ENCODE assay signal across 14 cellular contexts in the genomic region with DNA sequence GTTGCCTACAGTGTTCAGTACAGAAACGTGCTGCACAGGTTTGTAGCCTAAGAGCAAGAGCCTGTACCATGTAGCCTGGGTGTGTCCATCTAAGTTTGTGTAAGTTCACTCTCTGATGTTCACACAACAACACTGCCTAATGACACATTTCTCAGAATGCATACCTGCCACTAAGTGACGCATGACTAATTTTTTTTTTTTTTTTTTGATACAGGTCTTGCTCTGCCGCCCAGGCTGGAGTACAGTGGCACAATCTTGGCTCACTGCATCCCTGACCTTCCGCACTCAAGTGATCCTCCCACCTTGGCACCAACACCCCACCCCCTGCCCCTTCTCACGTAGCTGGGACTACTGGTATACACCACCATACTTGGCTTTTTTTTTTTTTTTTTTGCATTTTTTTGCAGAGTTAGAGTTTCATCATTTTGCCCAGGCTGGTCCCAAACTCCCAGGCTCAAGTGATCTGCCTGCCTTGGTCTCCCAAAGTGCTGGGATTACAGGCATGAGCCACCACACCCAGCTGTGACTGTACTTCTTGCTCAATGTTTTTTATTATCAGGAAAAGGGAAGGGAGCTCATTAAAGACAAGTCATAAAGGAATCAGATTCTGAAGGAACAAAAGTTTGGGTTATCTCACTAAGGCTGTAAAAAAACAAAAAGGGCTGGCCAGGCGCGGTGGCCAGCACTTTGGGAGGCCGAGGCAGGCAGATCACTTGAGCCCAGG. TPM values are rescaled to one million over a fixed set of nuclear protein-coding genes. Genes with fewer than 3 reads are reported as not detected.
DNase-seq lines count a peak whose midpoint lies in the region; TF ChIP-seq lines count a peak whose summit lies in the region.
"Had no signal": no experiment of that assay in that cellular context is flagged by ENCODE, and none has a peak within 500 bp of the region (broad histone marks: within the 10 kb centered on the region; RNA-seq: fewer than 3 reads in every experiment).

No MANE protein-coding gene starts in this region.

- no peak overlapping the region for H2BK120ac ChIP-seq in neuronal stem cell (ENCODE audit: low read depth, low read length)

- no peaks in the 10 kb centered on the region for H3K9me3 ChIP-seq in colonic mucosa
- no peaks in the 10 kb centered on the region for H3K9me3 ChIP-seq in thymus (ENCODE audit: control insufficient read depth)
- no peaks in the 10 kb centered on the region for H3K9me3 ChIP-seq in neuronal stem cell (replicated peaks in 1 of 2; ENCODE audit: control insufficient read depth in 2 of 2, insufficient read depth in 1 of 2, low read depth in 1 of 2, low read length in 2 of 2)

- DNase-seq in HK-2 (ENCODE audit: unreplicated experiment) (peak; percentile 72), colonic mucosa (peak; percentile 61), kidney tubule cell (ENCODE audit: low spot score) (peak; percentile 92), hepatic stellate cell (ENCODE audit: low spot score) (no peak), mesothelial cell of epicardium (ENCODE audit: low spot score in 2 of 2, unreplicated experiment in 2 of 2) (no peak), C1 segment of cervical spinal cord (lab: John Stamatoyannopoulos, UW) (no peak), neuronal stem cell (ENCODE audit: low spot score) (no peak)
- DNase-seq: activated CD8-positive, alpha-beta memory T cell treated with anti-CD3 and anti-CD28 coated beads, Interleukin-2, amount 10 ng/mL, durations not matched to agents 7 days and 5 days; NCI-H1436; SJCRH30; stimulated activated CD4-positive, alpha-beta T cell treated with anti-CD3 and anti-CD28 coated beads, Interleukin-2, amount 100 ng/mL, for 24 hours had no signal

- H3K4me1 ChIP-seq in colonic mucosa (peaks cover 14% of the 10 kb centered on the region), thymus (ENCODE audit: control insufficient read depth, insufficient read depth, low read length) (no peaks in the 10 kb centered on the region), neuronal stem cell (ENCODE audit: control insufficient read depth in 2 of 2, insufficient read depth in 1 of 2, low read depth in 1 of 2, low read length in 2 of 2) (peaks cover 6 to 12% of the 10 kb centered on the region in 2 donors)
- H3K4me1 ChIP-seq: SJCRH30 had no signal

- intact Hi-C loops in colonic mucosa (cut with DNase I) = no loop called here

- WGBS in thymus = 85% methylated on average over 8 of the region's 8 CpGs
- no CpG with 5 or more reads among the region's 8 CpGs for WGBS in neuronal stem cell (ENCODE audit: extremely low coverage in 2 of 2, insufficient read length in 2 of 2, insufficient replicate concordance in 1 of 2), 2 donors

- H3K36me3 ChIP-seq in colonic mucosa (no peaks in the 10 kb centered on the region), thymus (ENCODE audit: control insufficient read depth, insufficient read depth) (no peaks in the 10 kb centered on the region), neuronal stem cell (replicated peaks in 1 of 2; ENCODE audit: control insufficient read depth in 2 of 2, insufficient read depth in 2 of 2, low read length in 2 of 2) (no peaks in the 10 kb centered on the region)

- no peak overlapping the region for H3K4me2 ChIP-seq in neuronal stem cell (ENCODE audit: insufficient read depth, low read length, poor library complexity, severe bottlenecking)

- H3K27me3 ChIP-seq in colonic mucosa = no peaks in the 10 kb centered on the region
- no peaks in the 10 kb centered on the region for H3K27me3 ChIP-seq in thymus (ENCODE audit: control insufficient read depth, insufficient read depth)
- peaks cover 0 to 14% (median 2%) of the 10 kb centered on the region in 3 experiments for H3K27me3 ChIP-seq in neuronal stem cell (ENCODE audit: control insufficient read depth in 3 of 3, insufficient read depth in 3 of 3, low read depth in 1 of 3, low read length in 3 of 3)

- H3K4me3 ChIP-seq in colonic mucosa = no peak overlapping the region
- no peak overlapping the region for H3K4me3 ChIP-seq in thymus (ENCODE audit: low read length)
- no peak overlapping the region for H3K4me3 ChIP-seq in neuronal stem cell (ENCODE audit: low read length in 2 of 2)
- H3K4me3 ChIP-seq: SJCRH30 had no signal

- H3K9me3 Mint-ChIP-seq in mesothelial cell of epicardium = peaks cover 4% of the 10 kb centered on the region
- H3K9me3 Mint-ChIP-seq: central memory CD8-positive, alpha-beta T cell had no signal

- no peak overlapping the region for H2BK15ac ChIP-seq in neuronal stem cell (ENCODE audit: low read length)

- H2AFZ ChIP-seq in neuronal stem cell (ENCODE audit: low read length) = no peak overlapping the region

- no peak overlapping the region for H3K18ac ChIP-seq in neuronal stem cell (ENCODE audit: low read length)

- H3K4ac ChIP-seq in neuronal stem cell (ENCODE audit: low read length) = no peak overlapping the region

- H3K27me3 Mint-ChIP-seq in mesothelial cell of epicardium (ENCODE audit: low read depth) = no peaks in the 10 kb centered on the region

- no peaks in the 10 kb centered on the region for H3K79me1 ChIP-seq in neuronal stem cell (ENCODE audit: low read depth, low read length)

- H2AK5ac ChIP-seq in neuronal stem cell (ENCODE audit: low read depth, low read length) = no peak overlapping the region

- H4K8ac ChIP-seq in neuronal stem cell (ENCODE audit: low read depth, low read length) = no peak overlapping the region

- no peaks in the 10 kb centered on the region for H3K4me1 Mint-ChIP-seq in mesothelial cell of epicardium
- H3K4me1 Mint-ChIP-seq: activated CD8-positive, alpha-beta memory T cell treated with anti-CD3 and anti-CD28 coated beads, Interleukin-2, amount 10 ng/mL, durations not matched to agents 7 days and 5 days; central memory CD8-positive, alpha-beta T cell had no signal

- no peak overlapping the region for H3K4me3 Mint-ChIP-seq in mesothelial cell of epicardium
- H3K4me3 Mint-ChIP-seq: activated CD8-positive, alpha-beta memory T cell treated with anti-CD3 and anti-CD28 coated beads, Interleukin-2, amount 10 ng/mL, durations not matched to agents 7 days and 5 days; central memory CD8-positive, alpha-beta T cell had no signal

- peaks cover 2% of the 10 kb centered on the region for H3K36me3 Mint-ChIP-seq in mesothelial cell of epicardium
- H3K36me3 Mint-ChIP-seq: activated CD8-positive, alpha-beta memory T cell treated with anti-CD3 and anti-CD28 coated beads, Interleukin-2, amount 10 ng/mL, durations not matched to agents 7 days and 5 days had no signal

- H3K9ac ChIP-seq in colonic mucosa (ENCODE audit: low read depth in 2 of 2, low read length in 2 of 2) (peak overlapping the region in 1 of 2 donors; percentile 12), neuronal stem cell (ENCODE audit: low read depth, low read length, poor library complexity) (no peak overlapping the region)

- H3K23ac ChIP-seq in neuronal stem cell (ENCODE audit: low read depth, low read length, poor library complexity) = no peak overlapping the region

- no peak overlapping the region for H2BK12ac ChIP-seq in neuronal stem cell (ENCODE audit: low read length)

- peak overlapping the region; percentile 74 for H3K27ac ChIP-seq in colonic mucosa
- H3K27ac ChIP-seq in thymus (ENCODE audit: low read depth) = peak overlapping the region; percentile 62
- H3K27ac ChIP-seq in neuronal stem cell (replicated peaks; ENCODE audit: low read length) = no peak overlapping the region
- H3K27ac ChIP-seq: SJCRH30 had no signal

- H3K27ac Mint-ChIP-seq in mesothelial cell of epicardium = no peak overlapping the region
- H3K27ac Mint-ChIP-seq: activated CD8-positive, alpha-beta memory T cell treated with anti-CD3 and anti-CD28 coated beads, Interleukin-2, amount 10 ng/mL, durations not matched to agents 7 days and 5 days had no signal

- TF ChIP-seq CTCF in colonic mucosa (IDR thresholded peaks at IDR 0.05) (no peak), mesothelial cell of epicardium (IDR thresholded peaks at IDR 0.05; ENCODE audit: unreplicated experiment) (no peak)

- H2BK5ac ChIP-seq in neuronal stem cell (ENCODE audit: low read length) = no peak overlapping the region

- no peak overlapping the region for H4K91ac ChIP-seq in neuronal stem cell (ENCODE audit: low read depth, low read length, poor library complexity)

- H3K14ac ChIP-seq in neuronal stem cell (ENCODE audit: low read length) = no peak overlapping the region

RNA-seq across cellular contexts. Expression of gene CDC42BPB, which starts 10.0 kb away (rescaled TPM):
- total RNA-seq in colonic mucosa = 10 to 100 TPM; 67.9 to 83.8 TPM
- polyA plus RNA-seq in thymus = 16.3 TPM
- total RNA-seq in mesothelial cell of epicardium = 92.9 to 103 TPM (median 99.4 TPM) in 3 replicates
- polyA plus RNA-seq in neuronal stem cell (2013, experiment 1 of 2) = 44.7 TPM
- polyA plus RNA-seq in neuronal stem cell (2013, experiment 2 of 2) = 45.1 TPM

RNA-seq across cellular contexts. Expression of gene LBHD2, which starts 16.6 kb away (rescaled TPM):
- total RNA-seq in colonic mucosa (not detected), mesothelial cell of epicardium (not detected in 3 replicates)
- polyA plus RNA-seq in thymus = 0.75 TPM
- polyA plus RNA-seq in neuronal stem cell (2013, experiment 1 of 2) = not detected
- polyA plus RNA-seq in neuronal stem cell (2013, experiment 2 of 2) = not detected
- total RNA-seq: activated CD8-positive, alpha-beta memory T cell treated with anti-CD3 and anti-CD28 coated beads, Interleukin-2, amount 10 ng/mL, durations not matched to agents 7 days and 5 days; left lobe of liver; SJCRH30 had no signal

RNA-seq across cellular contexts. Expression of gene EXOC3L4, which starts 27.1 kb away (rescaled TPM):
- 10 to 100 TPM; 11.3 to 15.6 TPM for total RNA-seq in colonic mucosa
- 83.7 TPM for polyA plus RNA-seq in thymus
- total RNA-seq in mesothelial cell of epicardium = 0.18 TPM in 1 of 3 replicates, not detected in the others
- not detected for polyA plus RNA-seq in neuronal stem cell (2013, experiment 1 of 2)
- polyA plus RNA-seq in neuronal stem cell (2013, experiment 2 of 2) = not detected
- total RNA-seq: activated CD8-positive, alpha-beta memory T cell treated with anti-CD3 and anti-CD28 coated beads, Interleukin-2, amount 10 ng/mL, durations not matched to agents 7 days and 5 days; SJCRH30 had no signal

RNA-seq across cellular contexts. Expression of gene TNFAIP2, which starts 55.9 kb away (rescaled TPM):
- total RNA-seq in colonic mucosa (10 to 100 TPM; 10.5 to 26.9 TPM), mesothelial cell of epicardium (101 to 119 TPM (median 108 TPM) in 3 replicates)
- polyA plus RNA-seq in thymus = 193 TPM
- polyA plus RNA-seq in neuronal stem cell (2013, experiment 1 of 2) = 26.4 TPM
- 24.5 TPM for polyA plus RNA-seq in neuronal stem cell (2013, experiment 2 of 2)

Comparison
In these comparisons a context has a peak if more than half of its experiments do, and no peak if none do; other contexts are left out.
1. DNase-seq: peak in HK-2 (single experiment), colonic mucosa (single experiment) and kidney tubule cell (single experiment); none in hepatic stellate cell (single experiment), mesothelial cell of epicardium (0 of 2), C1 segment of cervical spinal cord (0 of 14) and neuronal stem cell (single experiment).
2. RNA of gene EXOC3L4, which starts 27.1 kb away (total RNA-seq): 11.3 to 15.6 TPM in colonic mucosa; 0.18 TPM in mesothelial cell of epicardium; every median in the first group is over 10 times any median in the second.